Comparison of ENCODE assay signal across 8 cellular contexts in genomic region chr2:37324536-37324785, GRCh38. TPM values are rescaled to one million over a fixed set of nuclear protein-coding genes. Genes with fewer than 3 reads are reported as not detected.
DNase-seq lines count a peak whose midpoint lies in the region; ATAC-seq and TF ChIP-seq lines count a peak whose summit lies in the region.

No MANE protein-coding gene starts in this region.

- no peak overlapping the region for H2BK20ac ChIP-seq in IMR-90 (ENCODE audit: low read depth, low read length)

- H3K4me3 Mint-ChIP-seq in activated naive CD4-positive, alpha-beta T cell treated with anti-CD3 and anti-CD28 coated beads, Interleukin-2, amount 50 U/mL, for 24 hours, result peak overlapping the region; percentile 52

- no peak overlapping the region; the same call in 1 of the 2 replicates for H3K14ac ChIP-seq in IMR-90 (replicated peaks; ENCODE audit: low read depth, low read length)

- no peak overlapping the region for H3K56ac ChIP-seq in IMR-90 (ENCODE audit: extremely low read depth, insufficient read depth, low read length)

- no peak overlapping the region for H4K5ac ChIP-seq in IMR-90 (ENCODE audit: low read depth, low read length)

- peaks cover 5% of the 10 kb centered on the region for H3K27me3 Mint-ChIP-seq in activated naive CD4-positive, alpha-beta T cell treated with anti-CD3 and anti-CD28 coated beads, Interleukin-2, amount 50 U/mL, for 24 hours

- H3K4ac ChIP-seq in IMR-90 (ENCODE audit: low read depth, low read length), result peak overlapping the region; percentile 43; the same call in 1 of the 2 replicates

- H2BK15ac ChIP-seq in IMR-90 (ENCODE audit: low read depth, low read length), result no peak overlapping the region

- no peak overlapping the region for H3K18ac ChIP-seq in IMR-90 (ENCODE audit: low read depth, low read length)

- dilution Hi-C loops in IMR-90 (cut with HindIII; ENCODE audit: low sequenced_read_pairs, unreplicated experiment), result no loop called here

- no peak for ATAC-seq in IMR-90 (ENCODE audit: low read depth)

- H3K27ac ChIP-seq in DOHH2 (ENCODE audit: low read depth, low read length) (0 out of 2 replicates have a peak overlapping the region, but pooled peaks have one; percentile 53), IMR-90 (ENCODE audit: insufficient read depth, low read length) (peak overlapping the region; percentile 71)

- H3K4me1 ChIP-seq in DOHH2 (ENCODE audit: control insufficient read depth, low read length), result peaks cover 48% of the 10 kb centered on the region
- peaks cover 4% of the 10 kb centered on the region for H3K4me1 ChIP-seq in IMR-90 (ENCODE audit: control insufficient read depth, insufficient read depth, low read length)

- H3K27ac Mint-ChIP-seq in activated naive CD4-positive, alpha-beta T cell treated with anti-CD3 and anti-CD28 coated beads, Interleukin-2, amount 50 U/mL, for 24 hours, result no peak overlapping the region

- H3K79me2 ChIP-seq in DOHH2 (ENCODE audit: control insufficient read depth, low read length), result peaks cover 47% of the 10 kb centered on the region

- peak overlapping the region; percentile 90 for H3K4me2 ChIP-seq in DOHH2 (ENCODE audit: low read length)
- no peak overlapping the region for H3K4me2 ChIP-seq in IMR-90 (ENCODE audit: low read depth, low read length)

- H3K4me3 ChIP-seq in DOHH2 (ENCODE audit: low read length) (peak overlapping the region; percentile 97), IMR-90 (ENCODE audit: insufficient read depth, low read depth, low read length) (peak overlapping the region; percentile 75), iPS-11a (ENCODE audit: low read depth, low read length) (peak overlapping the region; percentile 41)

- TF ChIP-seq RAD21 in IMR-90 (IDR thresholded peaks at IDR 0.05; ENCODE audit: low read length), result no peak

- in situ Hi-C loops in IMR-90 (cut with MboI; ENCODE audit: low sequenced_read_pairs), result no loop called here

- no peak overlapping the region for H2AK5ac ChIP-seq in IMR-90 (ENCODE audit: low read depth, low read length)

- TF ChIP-seq POLR2A in IMR-90 (IDR thresholded peaks at IDR 0.05; ENCODE audit: low read depth, low read length), result peak; percentile 64; the same call in 1 of the 2 replicates

- H3K79me1 ChIP-seq in IMR-90 (ENCODE audit: low read depth in 1 of 2, low read length in 2 of 2), result peaks cover 17 to 46% of the 10 kb centered on the region in 2 experiments

- H3K23ac ChIP-seq in IMR-90 (ENCODE audit: low read depth, low read length), result no peak overlapping the region

- H2AFZ ChIP-seq in IMR-90 (replicated peaks; ENCODE audit: low read length, poor library complexity), result peak overlapping the region; percentile 86

- WGBS in IMR-90 (ENCODE audit: extremely low coverage in 2 of 2, insufficient read length in 1 of 2), 2 experiments, result no CpG with 5 or more reads among the region's 33 CpGs

- H4K8ac ChIP-seq in IMR-90 (ENCODE audit: low read depth in 2 of 2, low read length in 2 of 2), result peak overlapping the region in 1 of 2 experiments; percentile 45; a peak in 2 of 4 replicates

- H4K20me1 ChIP-seq in DOHH2 (ENCODE audit: control insufficient read depth, insufficient read depth, low read depth, low read length), result peaks cover 13% of the 10 kb centered on the region; the same call in 1 of the 2 replicates
- H4K20me1 ChIP-seq in IMR-90 (ENCODE audit: insufficient read depth, low read length), result peaks cover 13% of the 10 kb centered on the region; the same call in 1 of the 2 replicates

- no peak overlapping the region for H4K91ac ChIP-seq in IMR-90 (ENCODE audit: insufficient read depth, low read depth, low read length)

- H3K9me3 Mint-ChIP-seq in activated naive CD4-positive, alpha-beta T cell treated with anti-CD3 and anti-CD28 coated beads, Interleukin-2, amount 50 U/mL, for 24 hours, result no peaks in the 10 kb centered on the region

- H3K36me3 ChIP-seq in DOHH2 (ENCODE audit: control insufficient read depth, low read length) (peaks cover 29% of the 10 kb centered on the region), IMR-90 (ENCODE audit: control insufficient read depth, insufficient read depth, low read length) (no peaks in the 10 kb centered on the region)

- H3K9me3 ChIP-seq in DOHH2 (ENCODE audit: control insufficient read depth, insufficient read depth, low read length), result no peaks in the 10 kb centered on the region
- no peaks in the 10 kb centered on the region for H3K9me3 ChIP-seq in IMR-90 (ENCODE audit: control insufficient read depth, insufficient read depth, low read length)

- H3K36me3 Mint-ChIP-seq in activated naive CD4-positive, alpha-beta T cell treated with anti-CD3 and anti-CD28 coated beads, Interleukin-2, amount 50 U/mL, for 24 hours, result peaks cover 11% of the 10 kb centered on the region

- CTCF ChIA-PET in IMR-90 (lab: Yijun Ruan, JAX), result no interaction called here

- intact Hi-C loops in IMR-90 (cut with micrococcal nuclease), result loop anchor here (5.0 to 10.0 kb wide), 2 partner anchors 37 to 160 kb away; no protein-coding TSS in a partner anchor

- H3K9ac ChIP-seq in IMR-90 (ENCODE audit: low read depth, low read length), result peak overlapping the region; percentile 66

- H3F3A ChIP-seq in DOHH2 (ENCODE audit: control insufficient read depth, insufficient read depth), result peaks cover 17% of the 10 kb centered on the region

- no peaks in the 10 kb centered on the region for H3K9me1 ChIP-seq in IMR-90 (ENCODE audit: insufficient read depth, low read length)

- peak; percentile 74 for DNase-seq in IMR-90
- DNase-seq in stimulated activated CD4-positive, alpha-beta T cell treated with anti-CD3 and anti-CD28 coated beads, TNF-alpha, amount 100 ng/mL, for 24 hours (ENCODE audit: low read depth in 3 of 3), result peak; percentile 34 to 58 (median 37)
- DNase-seq in NCI-H524 (lab: John Stamatoyannopoulos, UW), result no peak
- DNase-seq in NCI-H2081 (lab: John Stamatoyannopoulos, UW), result no peak
- no peak for DNase-seq in NCI-H2107 (lab: John Stamatoyannopoulos, UW)

- peak overlapping the region; percentile 53 for H2BK5ac ChIP-seq in IMR-90 (ENCODE audit: low read depth, low read length, poor library complexity, severe bottlenecking)

- TF ChIP-seq CTCF in DOHH2 (IDR thresholded peaks at IDR 0.05; ENCODE audit: low read depth, low read length, poor library complexity, severe bottlenecking) (no peak), IMR-90 (conservative IDR thresholded peaks at IDR 0.05; ENCODE audit: low read depth, low read length) (no peak)

- H2AK9ac ChIP-seq in IMR-90 (replicated peaks; ENCODE audit: low read depth, low read length, poor library complexity), result peak overlapping the region; percentile 92

- H3K4me1 Mint-ChIP-seq in activated naive CD4-positive, alpha-beta T cell treated with anti-CD3 and anti-CD28 coated beads, Interleukin-2, amount 50 U/mL, for 24 hours, result peaks cover 50% of the 10 kb centered on the region

- H3K9me2 ChIP-seq in DOHH2 (replicated peaks; ENCODE audit: control insufficient read depth, low read length), result no peaks in the 10 kb centered on the region

- H2BK120ac ChIP-seq in IMR-90 (ENCODE audit: low read depth, low read length), result no peak overlapping the region

- H3K27me3 ChIP-seq in DOHH2 (ENCODE audit: control insufficient read depth, low read length) (peaks cover 10% of the 10 kb centered on the region), IMR-90 (ENCODE audit: control insufficient read depth, insufficient read depth, low read length) (no peaks in the 10 kb centered on the region)

- POLR2A ChIA-PET in IMR-90 (lab: Charles Lee; ENCODE audit: unreplicated experiment), result no interaction called here

- no TSS peak for BruUV-seq in IMR-90 (replicated peaks; lab: Mats Ljungman, UMichigan)

TF ChIP-seq in IMR-90, 13 proteins besides CTCF, POLR2A, EP300 and RAD21:
- TF ChIP-seq FOS (IDR thresholded peaks at IDR 0.05; ENCODE audit: low read depth, low read length) (no peak), RCOR1 (IDR thresholded peaks at IDR 0.05; ENCODE audit: insufficient replicate concordance, low read length) (no peak), MAFK (IDR thresholded peaks at IDR 0.05; ENCODE audit: low read depth, low read length) (no peak), USF2 (IDR thresholded peaks at IDR 0.05; ENCODE audit: low read depth, low read length) (no peak), MXI1 (IDR thresholded peaks at IDR 0.05; ENCODE audit: borderline replicate concordance, low read depth, low read length) (no peak), SMC3 (IDR thresholded peaks at IDR 0.05; ENCODE audit: low read depth, low read length) (no peak), MAZ (IDR thresholded peaks at IDR 0.05; ENCODE audit: borderline replicate concordance, low read depth, low read length) (no peak; the same call in 1 of the 2 replicates), CHD1 (IDR thresholded peaks at IDR 0.05; ENCODE audit: low read depth, low read length) (no peak), RFX5 (IDR thresholded peaks at IDR 0.05; ENCODE audit: low read depth, low read length) (no peak), BHLHE40 (IDR thresholded peaks at IDR 0.05; ENCODE audit: low read depth, low read length) (no peak), NFE2L2 (IDR thresholded peaks at IDR 0.05; ENCODE audit: low read depth, low read length) (no peak), CEBPB (IDR thresholded peaks at IDR 0.05; ENCODE audit: low read depth, low read length) (no peak)
- TF ChIP-seq, protein P1, sequence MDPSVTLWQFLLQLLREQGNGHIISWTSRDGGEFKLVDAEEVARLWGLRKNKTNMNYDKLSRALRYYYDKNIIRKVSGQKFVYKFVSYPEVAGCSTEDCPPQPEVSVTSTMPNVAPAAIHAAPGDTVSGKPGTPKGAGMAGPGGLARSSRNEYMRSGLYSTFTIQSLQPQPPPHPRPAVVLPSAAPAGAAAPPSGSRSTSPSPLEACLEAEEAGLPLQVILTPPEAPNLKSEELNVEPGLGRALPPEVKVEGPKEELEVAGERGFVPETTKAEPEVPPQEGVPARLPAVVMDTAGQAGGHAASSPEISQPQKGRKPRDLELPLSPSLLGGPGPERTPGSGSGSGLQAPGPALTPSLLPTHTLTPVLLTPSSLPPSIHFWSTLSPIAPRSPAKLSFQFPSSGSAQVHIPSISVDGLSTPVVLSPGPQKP (IDR thresholded peaks at IDR 0.05; ENCODE audit: borderline replicate concordance, low read depth, low read length), result no peak

RNA-seq across cellular contexts. Expression of gene PRKD3, which starts 0.2 kb away (rescaled TPM):
- total RNA-seq in IMR-90 (2012; rRNA removed), result 46.4 and 47.5 TPM in 2 replicates
- 14.3 and 15.8 TPM in 2 replicates for polyA plus RNA-seq in IMR-90 (2012; rRNA removed)
- polyA plus RNA-seq in IMR-90 (2012; cell fraction: cytosol; rRNA removed), result 3.6 and 8.1 TPM in 2 replicates
- 3.7 and 26.4 TPM in 2 replicates for polyA plus RNA-seq in IMR-90 (2012; cell fraction: nucleus; rRNA removed; ENCODE audit: low replicate concordance)

RNA-seq across cellular contexts. Expression of gene QPCT, which starts 20.0 kb away (rescaled TPM):
- 2.2 TPM in 2 replicates for total RNA-seq in IMR-90 (2012; rRNA removed)
- polyA plus RNA-seq in IMR-90 (2012; rRNA removed), result 1.6 and 1.9 TPM in 2 replicates
- polyA plus RNA-seq in IMR-90 (2012; cell fraction: cytosol; rRNA removed), result 1.2 and 1.5 TPM in 2 replicates
- polyA plus RNA-seq in IMR-90 (2012; cell fraction: nucleus; rRNA removed; ENCODE audit: low replicate concordance), result 0.35 and 0.85 TPM in 2 replicates

Comparison
In these comparisons a context has a peak if more than half of its experiments do, and no peak if none do; other contexts are left out.
1. H3K4me3 ChIP-seq: peak in every context shown above with its lines; median percentile 97 in DOHH2; 75 in IMR-90; 41 in iPS-11a.
2. DNase-seq: peak in IMR-90 (single experiment) and stimulated activated CD4-positive, alpha-beta T cell treated with anti-CD3 and anti-CD28 coated beads, TNF-alpha, amount 100 ng/mL, for 24 hours (3 of 3); none in NCI-H524 (0 of 2), NCI-H2081 (0 of 2) and NCI-H2107 (single experiment).